ENCODE assay signal across 11 cellular contexts in genomic region chr7:86644282-86645173, GRCh38. TPM values are rescaled to one million over a fixed set of nuclear protein-coding genes. Genes with fewer than 3 reads are reported as not detected.
A peak's percentile ranks its signal among the peaks of the same experiment; 100 is the strongest.
DNase-seq lines count a peak whose midpoint lies in the region; ATAC-seq, FAIRE-seq and TF ChIP-seq lines count a peak whose summit lies in the region.
"Had no signal": no experiment of that assay in that cellular context is flagged by ENCODE, and none has a peak within 500 bp of the region (broad histone marks: within the 10 kb centered on the region; RNA-seq: fewer than 3 reads in every experiment).

No MANE protein-coding gene starts in this region.

- no peak overlapping the region for H3K27ac Mint-ChIP-seq in HFFc6

- no peaks in the 10 kb centered on the region for H3K4me1 ChIP-seq in A549
- H3K4me1 ChIP-seq in adrenal gland (replicated peaks in 1 of 2): peaks cover 9 to 16% of the 10 kb centered on the region in 2 donors
- no peaks in the 10 kb centered on the region for H3K4me1 ChIP-seq in iPS DF 6.9 (ENCODE audit: control insufficient read depth, insufficient read depth, low read length)
- no peaks in the 10 kb centered on the region for H3K4me1 ChIP-seq in parathyroid adenoma

- no peak overlapping the region for H3K27ac ChIP-seq in A549
- H3K27ac ChIP-seq in adrenal gland: peak overlapping the region in 1 of 5 donors; percentile 13
- no peak overlapping the region for H3K27ac ChIP-seq in iPS DF 6.9 (ENCODE audit: low read length)
- H3K27ac ChIP-seq in parathyroid adenoma: no peak overlapping the region

- peak overlapping the region; percentile 61 for H2AFZ ChIP-seq in parathyroid adenoma

- H3K4me3 Mint-ChIP-seq in HFFc6: no peak overlapping the region

- H3K9me3 Mint-ChIP-seq in HFFc6: peaks cover 1% of the 10 kb centered on the region; the same call in 1 of the 2 replicates

- H3K9me3 ChIP-seq in A549 (no peaks in the 10 kb centered on the region), adrenal gland (replicated peaks in 1 of 3) (no peaks in the 10 kb centered on the region), iPS DF 6.9 (ENCODE audit: control insufficient read depth, insufficient read depth, low read length) (no peaks in the 10 kb centered on the region), parathyroid adenoma (ENCODE audit: control insufficient read depth, low read length) (no peaks in the 10 kb centered on the region)

- H3K4me2 ChIP-seq in A549 (peak overlapping the region; percentile 71), parathyroid adenoma (ENCODE audit: low read length) (peak overlapping the region; percentile 52)

- no peak for TF ChIP-seq RAD21 in A549 (conservative IDR thresholded peaks at IDR 0.05 in 1 of 2, IDR thresholded peaks at IDR 0.05 in 1 of 2)

- intact Hi-C loops in adrenal gland (cut with DNase I): no loop called here

- DNase-seq in A549 (ENCODE audit: low read depth in 1 of 2, low spot score in 1 of 2): no peak
- DNase-seq in adrenal gland: peak in 4 of 7 donors; percentile 14 to 30 (median 24)
- no peak for DNase-seq in iPS DF 6.9 (ENCODE audit: low read depth, low spot score)
- no peak for DNase-seq in germinal center (ENCODE audit: low spot score)
- no peak for DNase-seq in AML-193 (lab: John Stamatoyannopoulos, UW)
- no peak for DNase-seq in HFFc6
- DNase-seq: activated CD4-positive, alpha-beta T cell treated with anti-CD3 and anti-CD28 coated beads, Interleukin-2, amount 50 U/mL, for 1 hour had no signal

- H3K9ac ChIP-seq in parathyroid adenoma: no peak overlapping the region

- TF ChIP-seq EP300 in A549 (IDR thresholded peaks at IDR 0.05): no peak

- no peaks in the 10 kb centered on the region for H3K4me1 Mint-ChIP-seq in HFFc6 (ENCODE audit: low read depth)

- H3K27me3 Mint-ChIP-seq in HFFc6 (ENCODE audit: insufficient read depth): no peaks in the 10 kb centered on the region

- no peak for TF ChIP-seq CTCF in A549 (IDR thresholded peaks at IDR 0.05)
- no peak for TF ChIP-seq CTCF in adrenal gland (IDR thresholded peaks at IDR 0.05)
- TF ChIP-seq CTCF in parathyroid adenoma (IDR thresholded peaks at IDR 0.05): no peak
- no peak for TF ChIP-seq CTCF in HFFc6 (IDR thresholded peaks at IDR 0.05)

- no peaks in the 10 kb centered on the region for H3K36me3 Mint-ChIP-seq in HFFc6 (ENCODE audit: low read depth)

- FAIRE-seq in A549 (lab: Jason Lieb, UNC): no peak
- FAIRE-seq: RCC 7860 had no signal

- H3K27me3 ChIP-seq in adrenal gland (peaks cover 13% of the 10 kb centered on the region), iPS DF 6.9 (ENCODE audit: control insufficient read depth, insufficient read depth, low read length) (peaks cover 4% of the 10 kb centered on the region; the same call in 1 of the 2 replicates), parathyroid adenoma (ENCODE audit: control insufficient read depth, insufficient read depth, low read length) (no peaks in the 10 kb centered on the region)

- H3K4me3 ChIP-seq in A549: no peak overlapping the region; the same call in 2 of the 3 replicates
- H3K4me3 ChIP-seq in adrenal gland: peak overlapping the region in 1 of 4 donors; percentile 54
- H3K4me3 ChIP-seq in iPS DF 6.9 (ENCODE audit: low read length): peak overlapping the region; percentile 46; the same call in 1 of the 2 replicates
- H3K4me3 ChIP-seq in parathyroid adenoma (ENCODE audit: low read depth, low read length): peak overlapping the region; percentile 18

- no peaks in the 10 kb centered on the region for H3K36me3 ChIP-seq in adrenal gland (replicated peaks in 1 of 2)
- no peaks in the 10 kb centered on the region for H3K36me3 ChIP-seq in iPS DF 6.9 (ENCODE audit: control insufficient read depth, insufficient read depth, low read length)
- no peaks in the 10 kb centered on the region for H3K36me3 ChIP-seq in parathyroid adenoma (ENCODE audit: control insufficient read depth, insufficient read depth, low read length)

- POLR2A ChIA-PET in A549 (lab: Yijun Ruan, JAX): no interaction called here

- no peaks in the 10 kb centered on the region for H3K79me2 ChIP-seq in parathyroid adenoma

- CTCF ChIA-PET in A549 (lab: Yijun Ruan, JAX): no interaction called here

- 35% methylated on average over 40 of the region's 42 CpGs for WGBS in A549 (ENCODE audit: missing lambda C conversion rate)
- 2 to 10% (median 2%) methylated on average over 28 to 42 of the region's 42 CpGs for WGBS in adrenal gland, 4 donors
- no CpG with 5 or more reads among the region's 42 CpGs for WGBS in iPS DF 6.9 (ENCODE audit: insufficient coverage, insufficient read length)

- TF ChIP-seq POLR2A in A549 (IDR thresholded peaks at IDR 0.05; ENCODE audit: low read length): no peak
- TF ChIP-seq POLR2A in adrenal gland (IDR thresholded peaks at IDR 0.05): no peak

- ATAC-seq in A549: peak; percentile 24 to 28; a peak in 3 of 6 replicates
- no peak for ATAC-seq in HG02885 (IDR thresholded peaks at IDR 0.05; ENCODE audit: poor library complexity, unreplicated experiment)

TF ChIP-seq in A549, 52 proteins besides CTCF, POLR2A, EP300 and RAD21:
- TF ChIP-seq HMGXB4 (CRISPR knock-in tag; IDR thresholded peaks at IDR 0.05; ENCODE audit: borderline replicate concordance) (no peak), JUNB (IDR thresholded peaks at IDR 0.05) (no peak), EHMT2 (IDR thresholded peaks at IDR 0.05; ENCODE audit: low read depth) (no peak), ESRRA (IDR thresholded peaks at IDR 0.05; ENCODE audit: borderline replicate concordance, low read length) (no peak), GATA3 (IDR thresholded peaks at IDR 0.05; ENCODE audit: borderline replicate concordance) (no peak), HDAC2 (IDR thresholded peaks at IDR 0.05) (no peak), TP53 (CRISPR knock-in tag; IDR thresholded peaks at IDR 0.05) (no peak), NPAS2 (CRISPR knock-in tag; IDR thresholded peaks at IDR 0.05; ENCODE audit: borderline replicate concordance) (no peak), MAFK (IDR thresholded peaks at IDR 0.05; ENCODE audit: partially characterized antibody) (no peak), CHD2 (IDR thresholded peaks at IDR 0.05; ENCODE audit: low read length, partially characterized antibody) (no peak), PHF8 (IDR thresholded peaks at IDR 0.05; ENCODE audit: borderline replicate concordance, low read depth) (no peak), REST (IDR thresholded peaks at IDR 0.05) (no peak), KDM1A (IDR thresholded peaks at IDR 0.05; ENCODE audit: low read depth) (no peak), MYC (IDR thresholded peaks at IDR 0.05; ENCODE audit: borderline replicate concordance, low read length) (no peak), FOSB (CRISPR knock-in tag; IDR thresholded peaks at IDR 0.05) (no peak), HEYL (CRISPR knock-in tag; IDR thresholded peaks at IDR 0.05) (no peak), EHF (CRISPR knock-in tag; IDR thresholded peaks at IDR 0.05) (no peak), RARB (CRISPR knock-in tag; IDR thresholded peaks at IDR 0.05) (no peak), SREBF2 (IDR thresholded peaks at IDR 0.05) (no peak)

RNA-seq across cellular contexts. Expression of gene GRM3, which starts 0.8 kb away (rescaled TPM):
- polyA plus RNA-seq in A549 (2011; rRNA removed) (not detected in 2 replicates), A549 (2017; fragmentation: RNase III; extraction: RNeasy Plus Mini Kit Qiagen cat#74134 plus additional on column Dnase treatment) (not detected in 3 replicates), adrenal gland (1 to 10 TPM in 1 of 3 donors, under 1 TPM in 2; 0.30 to 1.9 (median 0.40) TPM)
- not detected in 2 replicates for polyA plus RNA-seq in A549 (2012; cell fraction: cytosol; rRNA removed)
- polyA plus RNA-seq in A549 (2012; cell fraction: nucleus; rRNA removed): not detected in 2 replicates
- not detected in 2 replicates for polyA minus RNA-seq in A549 (2011; rRNA and poly(A)+ RNA removed)
- total RNA-seq in adrenal gland: 1 to 10 TPM in 6 of 8 donors, under 1 TPM in 2; 0.72 to 5.1 (median 2.6) TPM
- not detected for total RNA-seq in HFFc6 (2021; fragmentation: NEBNext Ultra II Directional; extraction: Animal tissue kit (Norgen Biotek cat#: 25700))
- total RNA-seq: glomerular endothelial cell had no signal

Comparison
In these comparisons a context has a peak if more than half of its experiments do, and no peak if none do; other contexts are left out.
1. DNase-seq: peak in adrenal gland (4 of 7); none in A549 (0 of 2), iPS DF 6.9 (single experiment), germinal center (single experiment), AML-193 (0 of 2) and HFFc6 (single experiment).